In the genomic region with DNA sequence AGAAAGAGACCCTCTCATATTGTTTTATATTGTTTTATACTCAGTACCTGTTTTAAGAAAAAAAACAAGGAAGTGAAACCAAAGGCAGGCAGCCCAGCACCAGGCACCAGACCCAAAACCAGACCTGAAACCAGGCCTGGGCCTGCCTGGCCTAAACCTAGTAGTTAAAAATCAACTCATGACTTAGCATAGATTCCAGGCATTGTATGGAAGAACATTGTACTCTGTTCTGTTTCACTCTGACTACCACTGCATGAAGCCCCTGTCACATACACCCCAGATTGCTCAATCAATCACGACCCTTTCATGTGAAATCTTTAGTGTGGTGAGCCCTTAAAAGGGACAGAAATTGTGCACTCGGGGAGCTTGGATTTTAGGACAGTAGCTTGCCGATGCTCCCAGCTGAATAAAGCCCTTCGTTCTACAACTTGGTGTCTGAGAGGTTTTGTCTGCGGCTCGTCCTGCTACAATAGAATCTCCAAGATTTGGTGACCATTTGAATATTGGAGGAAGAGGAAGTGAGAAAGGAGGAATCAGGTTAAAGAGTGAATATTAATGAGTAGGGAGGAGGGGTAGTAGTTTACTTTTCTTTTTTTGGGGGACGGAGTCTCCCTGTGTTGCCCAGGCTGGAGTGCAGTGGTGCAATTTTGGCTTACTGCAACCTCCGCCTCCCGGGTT, we compare ENCODE assay signal across 8 cellular contexts. TPM values are rescaled to one million over a fixed set of nuclear protein-coding genes. Genes with fewer than 3 reads are reported as not detected.
A peak's percentile ranks its signal among the peaks of the same experiment; 100 is the strongest.
DNase-seq lines count a peak whose midpoint lies in the region; ATAC-seq and TF ChIP-seq lines count a peak whose summit lies in the region.
"Not testable (repeated sequence)": the region's sequence is repeated elsewhere in the genome, so short reads cannot be mapped to it uniquely, and the experiment has no call there.

No MANE protein-coding gene starts in this region.

- TF ChIP-seq CTCF in brain (conservative IDR thresholded peaks at IDR 0.05); osteocyte (IDR thresholded peaks at IDR 0.05): not testable (repeated sequence)

- peaks cover 21% of the 10 kb centered on the region for H3K27me3 Mint-ChIP-seq in T-helper 17 cell
- H3K27me3 Mint-ChIP-seq in brain, result not testable (repeated sequence)
- H3K27me3 Mint-ChIP-seq in osteocyte (ENCODE audit: unreplicated experiment), result peaks cover 15% of the 10 kb centered on the region

- peaks cover 22% of the 10 kb centered on the region for H3K4me1 Mint-ChIP-seq in T-helper 17 cell
- peaks cover 38% of the 10 kb centered on the region for H3K4me1 Mint-ChIP-seq in brain
- H3K4me1 Mint-ChIP-seq in osteocyte (ENCODE audit: unreplicated experiment), result peaks cover 27% of the 10 kb centered on the region

- H3K36me3 Mint-ChIP-seq in T-helper 17 cell (ENCODE audit: low read depth); brain; osteocyte (ENCODE audit: unreplicated experiment): not testable (repeated sequence)

- H3K9me3 Mint-ChIP-seq in brain, result peaks cover 0 to 14% (median 11%) of the 10 kb centered on the region in 5 experiments
- H3K9me3 Mint-ChIP-seq in osteocyte (ENCODE audit: unreplicated experiment), result not testable (repeated sequence)

- H3K9me3 ChIP-seq in T-helper 17 cell (ENCODE audit: control insufficient read depth, low read length, poor library complexity, severe bottlenecking), result not testable (repeated sequence)

- H3K4me3 Mint-ChIP-seq in T-helper 17 cell, result not testable (repeated sequence)
- H3K4me3 Mint-ChIP-seq in brain (peak overlapping the region; percentile 38 to 81 (median 68)), osteocyte (ENCODE audit: unreplicated experiment) (peak overlapping the region; percentile 35)

- peak; percentile 50 for DNase-seq in CD1c-positive myeloid dendritic cell (ENCODE audit: extremely low spot score)
- not testable (repeated sequence) for DNase-seq in T-helper 17 cell; osteocyte (ENCODE audit: extremely low spot score, unreplicated experiment)

- peak overlapping the region; percentile 86 for H3K27ac Mint-ChIP-seq in T-helper 17 cell
- peak overlapping the region in 1 of 5 experiments; percentile 48 for H3K27ac Mint-ChIP-seq in brain
- H3K27ac Mint-ChIP-seq in osteocyte (ENCODE audit: unreplicated experiment), result not testable (repeated sequence)

- ATAC-seq in GM18867 (IDR thresholded peaks at IDR 0.05; ENCODE audit: unreplicated experiment) (peak; percentile 31), GM21423 (IDR thresholded peaks at IDR 0.05; ENCODE audit: unreplicated experiment) (peak; percentile 57), HG02938 (IDR thresholded peaks at IDR 0.05; ENCODE audit: unreplicated experiment) (peak; percentile 46), HG03565 (IDR thresholded peaks at IDR 0.05; ENCODE audit: unreplicated experiment) (peak; percentile 29)
- ATAC-seq in T-helper 17 cell, result not testable (repeated sequence)

RNA-seq across cellular contexts. Expression of a gene that starts 1.2 kb away (rescaled TPM):
- total RNA-seq in T-helper 17 cell (10 to 100 TPM; 21.7 to 23.3 TPM), osteocyte (11.3 TPM in 2 replicates)
- 3.2 TPM for polyA plus RNA-seq in brain (ENCODE audit: insufficient read depth, low read depth, low replicate concordance)
